In the genomic region with DNA sequence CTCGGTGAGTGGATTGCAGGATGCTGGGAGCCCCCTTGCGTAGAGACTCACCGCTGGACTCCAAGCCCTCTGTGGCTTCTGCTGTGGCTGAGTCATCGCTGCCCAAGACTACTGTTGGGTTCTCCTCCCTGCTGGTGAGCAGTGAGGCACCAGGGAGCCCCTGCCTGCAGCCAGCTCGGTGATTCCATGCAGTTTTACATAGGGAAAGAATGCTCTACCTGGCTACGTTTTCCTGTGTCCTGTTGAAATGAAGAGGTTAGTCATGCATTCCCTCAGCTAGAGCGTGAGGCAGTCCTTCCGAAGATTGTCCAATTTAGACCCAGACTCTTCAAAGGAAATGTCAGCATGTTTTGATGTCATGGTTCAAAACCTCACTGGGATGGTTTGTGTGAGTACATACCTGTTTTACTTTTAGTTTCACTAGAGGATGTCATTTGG, we compare ENCODE assay signal across 8 cellular contexts. TPM values are rescaled to one million over a fixed set of nuclear protein-coding genes. Genes with fewer than 3 reads are reported as not detected.
DNase-seq lines count a peak whose midpoint lies in the region; ATAC-seq, FAIRE-seq and TF ChIP-seq lines count a peak whose summit lies in the region.

No MANE protein-coding gene starts in this region.

- no peak for TF ChIP-seq CTCF in BE2C (IDR thresholded peaks at IDR 0.05; ENCODE audit: low read depth, low read length)

- H3K27ac Mint-ChIP-seq in activated CD8-positive, alpha-beta T cell treated with anti-CD3 and anti-CD28 coated beads, Interleukin-2, amount 10 ng/mL, durations not matched to agents 7 days and 5 days: peak overlapping the region; percentile 84

- POLR2A ChIA-PET in activated CD8-positive, alpha-beta T cell treated with anti-CD3 and anti-CD28 coated beads, Interleukin-2, amount 10 ng/mL, durations not matched to agents 7 days and 5 days (lab: Charles Lee): no interaction called here

- FAIRE-seq in GM12892 (lab: Jason Lieb, UNC): peak; percentile 98

- H3K9me3 Mint-ChIP-seq in activated CD8-positive, alpha-beta T cell treated with anti-CD3 and anti-CD28 coated beads, Interleukin-2, amount 10 ng/mL, durations not matched to agents 7 days and 5 days (ENCODE audit: insufficient read depth): no peaks in the 10 kb centered on the region

- peaks cover 20% of the 10 kb centered on the region for H3K36me3 Mint-ChIP-seq in activated CD8-positive, alpha-beta T cell treated with anti-CD3 and anti-CD28 coated beads, Interleukin-2, amount 10 ng/mL, durations not matched to agents 7 days and 5 days (ENCODE audit: low read depth)

- H3K4me3 Mint-ChIP-seq in activated CD8-positive, alpha-beta T cell treated with anti-CD3 and anti-CD28 coated beads, Interleukin-2, amount 10 ng/mL, durations not matched to agents 7 days and 5 days: peak overlapping the region; percentile 54

- CTCF ChIA-PET in activated CD8-positive, alpha-beta T cell treated with anti-CD3 and anti-CD28 coated beads, Interleukin-2, amount 10 ng/mL, durations not matched to agents 7 days and 5 days (lab: Charles Lee): interaction anchor here (1.0 kb wide), 1 partner anchor 11 kb away, joined by 3 read pairs; no protein-coding TSS in a partner anchor

- peak; percentile 54 for ATAC-seq in HG03354 (IDR thresholded peaks at IDR 0.05; ENCODE audit: poor library complexity, severe bottlenecking, unreplicated experiment)
- ATAC-seq in activated CD8-positive, alpha-beta T cell treated with anti-CD3 and anti-CD28 coated beads, Interleukin-2, amount 10 ng/mL, durations not matched to agents 7 days and 5 days: peak; percentile 73

- TF ChIP-seq POLR2A in GM12892 (IDR thresholded peaks at IDR 0.05; ENCODE audit: low read depth, low read length): no peak

- no peaks in the 10 kb centered on the region for H3K27me3 Mint-ChIP-seq in activated CD8-positive, alpha-beta T cell treated with anti-CD3 and anti-CD28 coated beads, Interleukin-2, amount 10 ng/mL, durations not matched to agents 7 days and 5 days (ENCODE audit: low read depth)

- no peak overlapping the region for H3K4me3 ChIP-seq in BE2C (ENCODE audit: low read depth, low read length)

- H3K36me3 ChIP-seq in BE2C: no peaks in the 10 kb centered on the region

- DNase-seq in GM12892 (ENCODE audit: insufficient read length): no peak
- peak; percentile 54 for DNase-seq in activated CD8-positive, alpha-beta T cell treated with anti-CD3 and anti-CD28 coated beads, Interleukin-2, amount 10 ng/mL, durations not matched to agents 7 days and 5 days
- peak; percentile 12 for DNase-seq in left kidney (ENCODE audit: low read depth, low spot score)
- no peak for DNase-seq in BE2C
- DNase-seq in NCI-H2029 treated with DMSO at 0.1 percent for 48 hours (lab: John Stamatoyannopoulos, UW): no peak
- DNase-seq in effector CD8-positive, alpha-beta T cell (lab: John Stamatoyannopoulos, UW): no peak
- DNase-seq in DMS53 treated with DMSO at 0.1 percent for 48 hours (lab: John Stamatoyannopoulos, UW; ENCODE audit: unreplicated experiment): no peak

- H3K27me3 ChIP-seq in BE2C: no peaks in the 10 kb centered on the region

- no peaks in the 10 kb centered on the region for H3K9me3 ChIP-seq in BE2C

- H3K4me1 Mint-ChIP-seq in activated CD8-positive, alpha-beta T cell treated with anti-CD3 and anti-CD28 coated beads, Interleukin-2, amount 10 ng/mL, durations not matched to agents 7 days and 5 days (ENCODE audit: low read depth): peaks cover 58% of the 10 kb centered on the region

- H3K4me1 ChIP-seq in BE2C: peaks cover 3% of the 10 kb centered on the region; the same call in 1 of the 2 replicates

RNA-seq across cellular contexts. Expression of a gene that starts 28.2 kb away (rescaled TPM):
- 53.6 TPM for polyA plus RNA-seq in GM12892 (2012; ENCODE audit: missing spikeins)
- 10 to 100 TPM; 28.9 to 31.0 TPM for total RNA-seq in activated CD8-positive, alpha-beta T cell treated with anti-CD3 and anti-CD28 coated beads, Interleukin-2, amount 10 ng/mL, durations not matched to agents 7 days and 5 days
- polyA plus RNA-seq in BE2C (2012; ENCODE audit: insufficient read depth, insufficient read length, low read depth): 19.8 TPM

Comparison
In these comparisons a context has a peak if more than half of its experiments do, and no peak if none do; other contexts are left out.
1. DNase-seq: peak in activated CD8-positive, alpha-beta T cell treated with anti-CD3 and anti-CD28 coated beads, Interleukin-2, amount 10 ng/mL, durations not matched to agents 7 days and 5 days (single experiment) and left kidney (single experiment); none in GM12892 (single experiment), BE2C (single experiment), NCI-H2029 treated with DMSO at 0.1 percent for 48 hours (single experiment), effector CD8-positive, alpha-beta T cell (single experiment) and DMS53 treated with DMSO at 0.1 percent for 48 hours (single experiment).